In genomic region chr16:4200000-4200780, GRCh38 we compare ENCODE assay signal across 8 cellular contexts. TPM values are rescaled to one million over a fixed set of nuclear protein-coding genes. Genes with fewer than 3 reads are reported as not detected.
DNase-seq lines count a peak whose midpoint lies in the region; ATAC-seq and TF ChIP-seq lines count a peak whose summit lies in the region.

No MANE protein-coding gene starts in this region.

- no peaks in the 10 kb centered on the region for H3K9me3 Mint-ChIP-seq in activated T-helper 17 cell treated with anti-CD3 and anti-CD28 coated beads, Interleukin-2, amount 50 U/mL, for 72 hours
- H3K9me3 Mint-ChIP-seq in glutamatergic neuron (ENCODE audit: unreplicated experiment): no peaks in the 10 kb centered on the region

- no peaks in the 10 kb centered on the region for H3K27me3 ChIP-seq in prostate gland (replicated peaks; ENCODE audit: insufficient read depth)

- 28% methylated on average over 15 of the region's 15 CpGs for WGBS in prostate gland

- no peak overlapping the region for H3K4me3 ChIP-seq in prostate gland

- no peaks in the 10 kb centered on the region for H3K9me3 ChIP-seq in prostate gland

- H3K4me3 Mint-ChIP-seq in activated T-helper 17 cell treated with anti-CD3 and anti-CD28 coated beads, Interleukin-2, amount 50 U/mL, for 72 hours: no peak overlapping the region
- no peak overlapping the region for H3K4me3 Mint-ChIP-seq in glutamatergic neuron (ENCODE audit: unreplicated experiment)

- H3K27me3 Mint-ChIP-seq in activated T-helper 17 cell treated with anti-CD3 and anti-CD28 coated beads, Interleukin-2, amount 50 U/mL, for 72 hours: no peaks in the 10 kb centered on the region
- peaks cover 2% of the 10 kb centered on the region for H3K27me3 Mint-ChIP-seq in glutamatergic neuron (ENCODE audit: unreplicated experiment)

- H3K36me3 ChIP-seq in prostate gland: no peaks in the 10 kb centered on the region

- intact Hi-C loops in prostate gland (cut with DNase I): loop anchor here (2.0 to 5.0 kb wide), 3 partner anchors 37 to 129 kb away; no protein-coding TSS in a partner anchor

- peaks cover 4% of the 10 kb centered on the region for H3K4me1 Mint-ChIP-seq in activated T-helper 17 cell treated with anti-CD3 and anti-CD28 coated beads, Interleukin-2, amount 50 U/mL, for 72 hours
- no peaks in the 10 kb centered on the region for H3K4me1 Mint-ChIP-seq in glutamatergic neuron (ENCODE audit: low read depth, unreplicated experiment)

- H3K4me1 ChIP-seq in prostate gland (replicated peaks): no peaks in the 10 kb centered on the region

- no peaks in the 10 kb centered on the region for H3K36me3 Mint-ChIP-seq in activated T-helper 17 cell treated with anti-CD3 and anti-CD28 coated beads, Interleukin-2, amount 50 U/mL, for 72 hours (ENCODE audit: low read depth)
- H3K36me3 Mint-ChIP-seq in glutamatergic neuron (ENCODE audit: unreplicated experiment): no peaks in the 10 kb centered on the region

- H3K27ac Mint-ChIP-seq in activated T-helper 17 cell treated with anti-CD3 and anti-CD28 coated beads, Interleukin-2, amount 50 U/mL, for 72 hours: no peak overlapping the region
- H3K27ac Mint-ChIP-seq in glutamatergic neuron (ENCODE audit: unreplicated experiment): no peak overlapping the region

- no peak overlapping the region for H3K27ac ChIP-seq in prostate gland

- peak; percentile 59 for TF ChIP-seq CTCF in GM12873 (IDR thresholded peaks at IDR 0.05; ENCODE audit: insufficient read depth, low read depth, low read length, missing control alignments)
- TF ChIP-seq CTCF in glutamatergic neuron (IDR thresholded peaks at IDR 0.05; ENCODE audit: partially characterized antibody, unreplicated experiment): no peak
- TF ChIP-seq CTCF in prostate gland (IDR thresholded peaks at IDR 0.05): peak; percentile 38 to 87 (median 70)

- peak; percentile 80 for DNase-seq in AG08396 (ENCODE audit: low spot score)
- DNase-seq in NCI-H2196 (lab: John Stamatoyannopoulos, UW; ENCODE audit: unreplicated experiment): peak; percentile 74
- DNase-seq in glutamatergic neuron: peak; percentile 80
- peak; percentile 69 for DNase-seq in prostate gland (ENCODE audit: low spot score)
- DNase-seq in stimulated activated naive CD4-positive, alpha-beta T cell treated with Interleukin-2 at 50 U/mL for 16 hours (lab: John Stamatoyannopoulos, UW): no peak

- peak; percentile 31 for ATAC-seq in activated T-helper 17 cell treated with anti-CD3 and anti-CD28 coated beads, Interleukin-2, amount 50 U/mL, for 72 hours (replicated peaks)
- ATAC-seq in GM19467 (IDR thresholded peaks at IDR 0.05; ENCODE audit: unreplicated experiment): no peak

- no peak for TF ChIP-seq POLR2A in prostate gland (IDR thresholded peaks at IDR 0.05)

RNA-seq across cellular contexts. Expression of gene SRL, which starts 41.7 kb away (rescaled TPM):
- not detected for total RNA-seq in activated T-helper 17 cell treated with anti-CD3 and anti-CD28 coated beads, Interleukin-2, amount 50 U/mL, for 72 hours
- total RNA-seq in glutamatergic neuron (ENCODE audit: unreplicated experiment) (0.37 TPM), prostate gland (1 to 10 TPM; 2.6 to 5.3 TPM)
